In genomic region chr3:134481166-134481565, GRCh38 we compare ENCODE assay signal across 13 cellular contexts.
"Had no signal": no experiment of that assay in that cellular context is flagged by ENCODE, and none has a peak within 500 bp of the region (broad histone marks: within the 10 kb centered on the region; RNA-seq: fewer than 3 reads in every experiment).

No MANE protein-coding gene starts in this region.

- H3K4me3 Mint-ChIP-seq: activated CD8-positive, alpha-beta memory T cell treated with anti-CD3 and anti-CD28 coated beads, Interleukin-2, amount 10 ng/mL, durations not matched to agents 7 days and 5 days; activated T-cell treated with anti-CD3 and anti-CD28 coated beads, Interleukin-2, amount 50 U/mL, for 4 hours had no signal

- H3K4me3 ChIP-seq: skin epidermis had no signal

- ATAC-seq: activated CD8-positive, alpha-beta memory T cell treated with anti-CD3 and anti-CD28 coated beads, Interleukin-2, amount 10 ng/mL, durations not matched to agents 7 days and 5 days; activated T-cell treated with anti-CD3 and anti-CD28 coated beads, Interleukin-2, amount 50 U/mL, for 4 hours had no signal

- DNase-seq: activated CD4-positive, alpha-beta T cell treated with anti-CD3 and anti-CD28 coated beads, Interleukin-2, amount 50 U/mL, for 4 hours; activated CD8-positive, alpha-beta memory T cell treated with anti-CD3 and anti-CD28 coated beads, Interleukin-2, amount 10 ng/mL, durations not matched to agents 7 days and 5 days; activated gamma-delta T cell treated with Interleukin-2 at 50 U/mL for 16 hours; activated T-cell treated with anti-CD3 and anti-CD28 coated beads, Interleukin-2, amount 50 U/mL, for 4 hours; central memory CD4-positive, alpha-beta T cell; dermis blood vessel endothelial cell; erythroblast; hypothalamus; kidney glomerular epithelial cell; midbrain; stimulated activated CD4-positive, alpha-beta T cell treated with anti-CD3 and anti-CD28 coated beads, Interleukin-4, amount 100 ng/mL, for 4 hours; T-helper 1 cell had no signal

- H3K9me3 Mint-ChIP-seq: activated T-cell treated with anti-CD3 and anti-CD28 coated beads, Interleukin-2, amount 50 U/mL, for 4 hours had no signal

- H3K27ac Mint-ChIP-seq: activated CD8-positive, alpha-beta memory T cell treated with anti-CD3 and anti-CD28 coated beads, Interleukin-2, amount 10 ng/mL, durations not matched to agents 7 days and 5 days had no signal

- H3K27me3 Mint-ChIP-seq: activated CD8-positive, alpha-beta memory T cell treated with anti-CD3 and anti-CD28 coated beads, Interleukin-2, amount 10 ng/mL, durations not matched to agents 7 days and 5 days had no signal
